ENCODE assay signal across 8 cellular contexts in the genomic region with DNA sequence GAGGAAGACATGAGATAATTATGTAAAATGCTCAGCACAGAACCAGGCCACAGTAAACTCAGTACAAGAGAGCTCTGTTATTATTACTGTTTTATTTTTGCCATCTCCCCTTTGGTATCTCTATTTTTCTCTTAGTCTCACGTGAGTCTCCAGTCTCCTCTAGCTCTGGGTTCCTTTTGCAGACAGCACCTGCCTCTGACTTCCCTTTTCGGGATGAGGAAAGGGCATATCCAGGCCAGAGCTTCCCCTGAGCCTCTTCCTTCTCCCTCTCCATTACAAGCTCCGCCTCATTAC. TPM values are rescaled to one million over a fixed set of nuclear protein-coding genes. Genes with fewer than 3 reads are reported as not detected.
DNase-seq lines count a peak whose midpoint lies in the region; ATAC-seq and TF ChIP-seq lines count a peak whose summit lies in the region.

No MANE protein-coding gene starts in this region.

- BruUV-seq in A673 (replicated peaks; lab: Mats Ljungman, UMichigan), result TSS peak; percentile 98

- H3K36me3 ChIP-seq in A673 (ENCODE audit: insufficient read depth, low read length, poor library complexity, severe bottlenecking) (no peaks in the 10 kb centered on the region), GM23248 (ENCODE audit: low read depth) (no peaks in the 10 kb centered on the region), esophagus (ENCODE audit: control insufficient read depth in 2 of 2, insufficient read depth in 2 of 2, low read length in 1 of 2) (no peaks in the 10 kb centered on the region), osteoblast (ENCODE audit: insufficient read depth, low read length) (no peaks in the 10 kb centered on the region)

- no peak for ATAC-seq in HG03460 (IDR thresholded peaks at IDR 0.05; ENCODE audit: unreplicated experiment)

- intact Hi-C loops in A673 (cut with micrococcal nuclease; ENCODE audit: unreplicated experiment), result no loop called here

- peak overlapping the region; percentile 99 for H2AFZ ChIP-seq in GM23248
- peak overlapping the region; percentile 95 for H2AFZ ChIP-seq in osteoblast (ENCODE audit: low read length)

- H3K79me2 ChIP-seq in GM23248 (ENCODE audit: insufficient read depth) (no peaks in the 10 kb centered on the region), osteoblast (ENCODE audit: insufficient read depth, low read length) (peaks cover 7% of the 10 kb centered on the region)

- H3K4me1 ChIP-seq in A673 (ENCODE audit: insufficient read depth, low read length, poor library complexity, severe bottlenecking) (peaks cover 10% of the 10 kb centered on the region), GM23248 (ENCODE audit: insufficient read depth) (peaks cover 11% of the 10 kb centered on the region; the same call in 1 of the 2 replicates), esophagus (ENCODE audit: control insufficient read depth in 2 of 2, insufficient read depth in 2 of 2, low read length in 1 of 2) (peaks cover 0 to 16% of the 10 kb centered on the region in 2 donors), osteoblast (ENCODE audit: insufficient read depth, low read length) (peaks cover 18% of the 10 kb centered on the region)

- no peaks in the 10 kb centered on the region for H3F3A ChIP-seq in GM23248 (ENCODE audit: insufficient read depth)

- POLR2A ChIA-PET in A673 (lab: Charles Lee; ENCODE audit: low non-redundant PET), result no interaction called here

- WGBS in GM23248 (ENCODE audit: low coverage in 1 of 2, low lambda C conversion rate in 2 of 2, missing lambda C conversion rate in 2 of 2), 2 experiments, result 83 to 85% methylated on average over 3 of the region's 3 CpGs
- WGBS in esophagus, 2 donors, result 30 to 40% methylated on average over 3 of the region's 3 CpGs

- DNase-seq in A673 (ENCODE audit: low spot score) (no peak), GM23248 (no peak), SK-N-DZ (ENCODE audit: low spot score) (peak; percentile 71), osteoblast (ENCODE audit: insufficient read length, low spot score, missing footprints) (peak; percentile 96), cerebellar cortex (ENCODE audit: low spot score) (no peak), NCI-H226 (no peak)

- peak overlapping the region; percentile 93 for H3K4me2 ChIP-seq in GM23248 (ENCODE audit: unreplicated experiment)
- peak overlapping the region; percentile 98 for H3K4me2 ChIP-seq in osteoblast (ENCODE audit: insufficient read depth, low read length)

- H3K9me3 ChIP-seq in A673 (ENCODE audit: low read depth, low read length, poor library complexity, severe bottlenecking), result no peaks in the 10 kb centered on the region
- no peaks in the 10 kb centered on the region for H3K9me3 ChIP-seq in GM23248 (ENCODE audit: low read depth)
- no peaks in the 10 kb centered on the region for H3K9me3 ChIP-seq in esophagus (ENCODE audit: control insufficient read depth in 2 of 2, insufficient read depth in 1 of 2, low read depth in 1 of 2, low read length in 1 of 2)
- H3K9me3 ChIP-seq in osteoblast (ENCODE audit: low read depth, low read length), result no peaks in the 10 kb centered on the region

- H3K9me2 ChIP-seq in GM23248 (ENCODE audit: insufficient read depth), result no peaks in the 10 kb centered on the region

- CTCF ChIA-PET in A673 (lab: Charles Lee), result interaction anchor here (1.0 kb wide), 1 partner anchor 42 kb away, joined by 6 read pairs; no protein-coding TSS in a partner anchor

- H3K27me3 ChIP-seq in A673 (replicated peaks; ENCODE audit: insufficient read depth, low read depth, low read length, poor library complexity) (peaks cover 9% of the 10 kb centered on the region), GM23248 (replicated peaks; ENCODE audit: insufficient read depth) (no peaks in the 10 kb centered on the region), esophagus (ENCODE audit: control insufficient read depth in 1 of 2, insufficient read depth in 2 of 2, low read length in 2 of 2) (no peaks in the 10 kb centered on the region), osteoblast (ENCODE audit: insufficient read depth, low read length) (peaks cover 2% of the 10 kb centered on the region)

- no peaks in the 10 kb centered on the region for H4K20me1 ChIP-seq in GM23248 (ENCODE audit: insufficient read depth)
- H4K20me1 ChIP-seq in osteoblast (ENCODE audit: insufficient read depth, low read length), result peaks cover 5% of the 10 kb centered on the region

- peak overlapping the region; percentile 56 for H3K4me3 ChIP-seq in A673 (ENCODE audit: low read depth, low read length, poor library complexity, severe bottlenecking)
- peak overlapping the region; percentile 83 for H3K4me3 ChIP-seq in GM23248
- H3K4me3 ChIP-seq in esophagus (ENCODE audit: low read depth in 1 of 2, low read length in 2 of 2), result peak overlapping the region in 1 of 2 donors; percentile 41
- H3K4me3 ChIP-seq in osteoblast (ENCODE audit: insufficient read depth, low read length), result peak overlapping the region; percentile 74

- peak overlapping the region; percentile 84 for H3K9ac ChIP-seq in GM23248

- TF ChIP-seq CTCF in A673 (conservative IDR thresholded peaks at IDR 0.05; ENCODE audit: low read depth, low read length) (no peak), osteoblast (IDR thresholded peaks at IDR 0.05; ENCODE audit: extremely low read depth, low read depth, low read length) (no peak)

- in situ Hi-C loops in GM23248 (cut with MboI), result no loop called here

- H3K27ac ChIP-seq in A673 (ENCODE audit: low read depth, low read length, poor library complexity, severe bottlenecking), result peak overlapping the region; percentile 81
- peak overlapping the region; percentile 59; the same call in 1 of the 2 replicates for H3K27ac ChIP-seq in GM23248
- peak overlapping the region; percentile 94 to 95 for H3K27ac ChIP-seq in esophagus (ENCODE audit: low read depth in 2 of 2, low read length in 1 of 2)
- peak overlapping the region; percentile 98 for H3K27ac ChIP-seq in osteoblast (ENCODE audit: low read depth, low read length)

RNA-seq across cellular contexts. Expression of gene CNFN, which starts 6.1 kb away (rescaled TPM):
- total RNA-seq in A673 (2021), result not detected in 2 replicates
- not detected in 2 replicates for total RNA-seq in GM23248 (2014; rRNA removed; shearing (Covaris generic))
- polyA plus RNA-seq in GM23248 (2016; fragmentation: Nextera tagmentation; extraction: Ambion mirVana), result 0.82 and 1.1 TPM in 2 replicates
- polyA plus RNA-seq in SK-N-DZ (2014; cell fraction: cytosol; rRNA removed), result not detected in 2 replicates
- 0.76 TPM in 1 of 2 replicates, not detected in the other for polyA plus RNA-seq in SK-N-DZ (2014; cell fraction: nucleus; rRNA removed)
- polyA plus RNA-seq in esophagus, result 1,000 to 10,000 TPM; 5,144 to 7,132 TPM
- not detected in 2 replicates for total RNA-seq in osteoblast

RNA-seq across cellular contexts. Expression of gene LIPE, which starts 31.0 kb away (rescaled TPM):
- total RNA-seq in A673 (2021), result 6.8 and 7.6 TPM in 2 replicates
- 0.22 and 0.51 TPM in 2 replicates for total RNA-seq in GM23248 (2014; rRNA removed; shearing (Covaris generic))
- polyA plus RNA-seq in GM23248 (2016; fragmentation: Nextera tagmentation; extraction: Ambion mirVana), result 0.61 and 1.1 TPM in 2 replicates
- polyA plus RNA-seq in SK-N-DZ (2014; cell fraction: cytosol; rRNA removed), result 3.8 and 6.9 TPM in 2 replicates
- polyA plus RNA-seq in SK-N-DZ (2014; cell fraction: nucleus; rRNA removed), result 4.3 and 4.7 TPM in 2 replicates
- polyA plus RNA-seq in esophagus, result 10 to 100 TPM in 1 of 2 donors, 1 to 10 TPM in 1; 9.2 to 11.4 TPM
- total RNA-seq in osteoblast, result 1.8 and 2.7 TPM in 2 replicates

RNA-seq across cellular contexts. Expression of gene CXCL17, which starts 46.6 kb away (rescaled TPM):
- total RNA-seq in A673 (2021) (not detected in 2 replicates), osteoblast (not detected in 2 replicates)
- not detected in 2 replicates for total RNA-seq in GM23248 (2014; rRNA removed; shearing (Covaris generic))
- polyA plus RNA-seq in GM23248 (2016; fragmentation: Nextera tagmentation; extraction: Ambion mirVana) (not detected in 2 replicates), esophagus (100 to 1,000 TPM; 107 to 171 TPM)
- polyA plus RNA-seq in SK-N-DZ (2014; cell fraction: cytosol; rRNA removed), result not detected in 2 replicates
- not detected in 2 replicates for polyA plus RNA-seq in SK-N-DZ (2014; cell fraction: nucleus; rRNA removed)

Comparison
In these comparisons a context has a peak if more than half of its experiments do, and no peak if none do; other contexts are left out.
1. DNase-seq: peak in SK-N-DZ (single experiment) and osteoblast (single experiment); none in A673 (single experiment), GM23248 (single experiment), cerebellar cortex (single experiment) and NCI-H226 (single experiment).
2. Peak in every context shown above with its lines, with median percentiles within 50 percentile points of each other: H3K27ac ChIP-seq.